ENCODE assay signal across 10 cellular contexts in the genomic region with DNA sequence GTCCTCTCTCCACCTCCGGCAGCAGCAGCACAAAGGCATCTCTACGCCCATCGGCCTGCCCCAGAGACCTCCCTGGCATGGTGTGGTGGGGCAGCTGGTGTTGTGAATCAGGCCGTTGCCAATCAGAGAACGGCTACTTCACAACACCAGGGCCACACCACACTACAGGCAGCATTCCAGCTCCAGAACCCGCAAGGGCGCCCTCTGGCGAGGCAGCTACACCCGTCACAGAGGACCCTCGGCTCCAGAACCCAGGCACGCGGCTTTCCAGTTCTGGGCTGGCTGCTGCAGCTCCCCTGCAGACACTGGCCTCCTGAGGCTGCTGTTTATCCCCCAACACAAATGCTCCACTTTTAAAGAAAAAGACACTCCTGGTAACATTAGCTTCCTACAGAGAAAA.
A peak's percentile ranks its signal among the peaks of the same experiment; 100 is the strongest.
DNase-seq lines count a peak whose midpoint lies in the region; ATAC-seq and TF ChIP-seq lines count a peak whose summit lies in the region.
"Had no signal": no experiment of that assay in that cellular context is flagged by ENCODE, and none has a peak within 500 bp of the region (broad histone marks: within the 10 kb centered on the region; RNA-seq: fewer than 3 reads in every experiment).

No MANE protein-coding gene starts in this region.

- POLR2A ChIA-PET in activated B cell treated with CpG ODN at 0.5 μM for 24 hours (lab: Charles Lee), result no interaction called here

- TF ChIP-seq POLR2A in spleen (IDR thresholded peaks at IDR 0.05), result no peak

- peaks cover 7% of the 10 kb centered on the region for H3K27me3 Mint-ChIP-seq in activated B cell treated with CpG ODN at 0.5 μM for 24 hours

- no peaks in the 10 kb centered on the region for H3K36me3 Mint-ChIP-seq in activated B cell treated with CpG ODN at 0.5 μM for 24 hours (ENCODE audit: low read depth)

- H3K27ac ChIP-seq in spleen, result no peak overlapping the region

- DNase-seq in AG09319 (ENCODE audit: extremely low read depth, low read depth) (no peak), GM19240 (ENCODE audit: insufficient read length, low spot score) (peak; percentile 35), activated B cell treated with CpG ODN at 0.5 μM for 24 hours (peak; percentile 43), fibroblast of pulmonary artery (ENCODE audit: low read depth) (peak; percentile 22), spleen (peak; percentile 81), activated gamma-delta T cell (lab: John Stamatoyannopoulos, UW) (no peak), NCI-H128 (lab: John Stamatoyannopoulos, UW; ENCODE audit: unreplicated experiment) (no peak)

- ATAC-seq in activated B cell treated with CpG ODN at 0.5 μM for 24 hours (ENCODE audit: low read depth) (peak; percentile 72), GM19324 (IDR thresholded peaks at IDR 0.05; ENCODE audit: low FRiP score, unreplicated experiment) (no peak)

- 40 to 49% (median 47%) methylated on average over 12 of the region's 12 CpGs for WGBS in spleen, 5 donors

- no peak overlapping the region for H3K4me3 Mint-ChIP-seq in activated B cell treated with CpG ODN at 0.5 μM for 24 hours
- H3K4me3 Mint-ChIP-seq: central memory CD8-positive, alpha-beta T cell had no signal

- intact Hi-C loops in activated B cell treated with CpG ODN at 0.5 μM for 24 hours (cut with micrococcal nuclease), result loop anchor here (1.0 to 10.0 kb wide), 6 partner anchors 85 to 570 kb away; no protein-coding TSS in a partner anchor
- intact Hi-C loops in spleen (cut with DNase I; ENCODE audit: low total_unique reads), result no loop called here

- H3K4me1 Mint-ChIP-seq in activated B cell treated with CpG ODN at 0.5 μM for 24 hours, result no peaks in the 10 kb centered on the region
- H3K4me1 Mint-ChIP-seq: central memory CD8-positive, alpha-beta T cell had no signal

- no peaks in the 10 kb centered on the region for H3K4me1 ChIP-seq in spleen
- H3K4me1 ChIP-seq: HAP-1 had no signal

- H3K4me3 ChIP-seq in fibroblast of pulmonary artery (replicated peaks; ENCODE audit: low read depth, low read length) (no peak overlapping the region), spleen (no peak overlapping the region)
- H3K4me3 ChIP-seq: HAP-1 had no signal

- H3K9me3 Mint-ChIP-seq in activated B cell treated with CpG ODN at 0.5 μM for 24 hours, result no peaks in the 10 kb centered on the region
- H3K9me3 Mint-ChIP-seq: central memory CD8-positive, alpha-beta T cell had no signal

- H3K9me3 ChIP-seq in spleen, result no peaks in the 10 kb centered on the region
- H3K9me3 ChIP-seq: HAP-1 had no signal

- CTCF ChIA-PET in activated B cell treated with CpG ODN at 0.5 μM for 24 hours (lab: Charles Lee), result interaction anchor here (0.9 to 4.0 kb wide), 7 partner anchors 14 to 570 kb away, joined by 3 to 34 read pairs (median 6); no protein-coding TSS in a partner anchor

- H3K27me3 ChIP-seq in spleen (replicated peaks in 1 of 7), result peaks cover 0 to 30% (median 0%) of the 10 kb centered on the region in 7 donors

- TF ChIP-seq CTCF in AG09319 (IDR thresholded peaks at IDR 0.05; ENCODE audit: low read depth, low read length) (peak; percentile 38), activated B cell treated with CpG ODN at 0.5 μM for 24 hours (IDR thresholded peaks at IDR 0.05) (no peak), fibroblast of pulmonary artery (IDR thresholded peaks at IDR 0.05; ENCODE audit: low read length, missing control alignments) (peak; percentile 38), spleen (IDR thresholded peaks at IDR 0.05 in 8 of 11, conservative IDR thresholded peaks at IDR 0.05 in 3 of 11) (peak in 7 of 11 experiments; percentile 32 to 54 (median 51))

- H3K27ac Mint-ChIP-seq in activated B cell treated with CpG ODN at 0.5 μM for 24 hours, result no peak overlapping the region

- no peaks in the 10 kb centered on the region for H3K36me3 ChIP-seq in spleen
- H3K36me3 ChIP-seq: HAP-1 had no signal

Comparison
In these comparisons a context has a peak if more than half of its experiments do, and no peak if none do; other contexts are left out.
1. DNase-seq: peak in GM19240 (single experiment), activated B cell treated with CpG ODN at 0.5 μM for 24 hours (single experiment), fibroblast of pulmonary artery (single experiment) and spleen (single experiment); none in AG09319 (single experiment), activated gamma-delta T cell (single experiment) and NCI-H128 (single experiment).